In genomic region chr4:88255111-88255510, GRCh38 we compare ENCODE assay signal across 5 cellular contexts.
"Had no signal": no experiment of that assay in that cellular context is flagged by ENCODE, and none has a peak within 500 bp of the region (broad histone marks: within the 10 kb centered on the region; RNA-seq: fewer than 3 reads in every experiment).

No MANE protein-coding gene starts in this region.

- H2AFZ ChIP-seq: GM23338 had no signal

- H3K4me3 ChIP-seq: GM23338 had no signal

- ATAC-seq: GM23338 had no signal

- H3K27ac ChIP-seq: KMS-11 had no signal

- H3K4me2 ChIP-seq: GM23338, KMS-11 had no signal

- H3K9ac ChIP-seq: KMS-11 had no signal

- DNase-seq: H9, HCEC 1CT, KBM-7 had no signal
